Comparison of ENCODE assay signal across 9 cellular contexts in genomic region chr22:20979243-20979809, GRCh38. TPM values are rescaled to one million over a fixed set of nuclear protein-coding genes. Genes with fewer than 3 reads are reported as not detected.
DNase-seq lines count a peak whose midpoint lies in the region; ATAC-seq lines count a peak whose summit lies in the region.
"Had no signal": no experiment of that assay in that cellular context is flagged by ENCODE, and none has a peak within 500 bp of the region (broad histone marks: within the 10 kb centered on the region; RNA-seq: fewer than 3 reads in every experiment).

No MANE protein-coding gene starts in this region.

- no peaks in the 10 kb centered on the region for H3K27me3 ChIP-seq in ectodermal cell (ENCODE audit: control insufficient read depth, insufficient read depth, low read length, poor library complexity, severe bottlenecking)

- H3K36me3 Mint-ChIP-seq in activated CD4-positive, alpha-beta memory T cell treated with anti-CD3 and anti-CD28 coated beads for 36 hours = peaks cover 9% of the 10 kb centered on the region

- WGBS in ectodermal cell, 2 experiments = 22 to 24% methylated on average over 39 of the region's 39 CpGs

- H3K4me3 Mint-ChIP-seq in activated CD4-positive, alpha-beta memory T cell treated with anti-CD3 and anti-CD28 coated beads for 36 hours = peak overlapping the region; percentile 64

- peak overlapping the region; percentile 47; the same call in 1 of the 2 replicates for H3K9ac ChIP-seq in ES-I3 (ENCODE audit: low read depth, low read length)

- peaks cover 3% of the 10 kb centered on the region for H3K27me3 Mint-ChIP-seq in activated CD4-positive, alpha-beta memory T cell treated with anti-CD3 and anti-CD28 coated beads for 36 hours

- H3K27ac Mint-ChIP-seq in activated CD4-positive, alpha-beta memory T cell treated with anti-CD3 and anti-CD28 coated beads for 36 hours = no peak overlapping the region

- no peaks in the 10 kb centered on the region for H3K36me3 ChIP-seq in ES-I3 (ENCODE audit: insufficient read depth, low read length)
- H3K36me3 ChIP-seq in ectodermal cell (ENCODE audit: control insufficient read depth, insufficient read depth, low read length) = peaks cover 6% of the 10 kb centered on the region

- CTCF ChIA-PET in activated CD4-positive, alpha-beta memory T cell treated with anti-CD3 and anti-CD28 coated beads for 36 hours (lab: Charles Lee) = interaction anchor here (0.8 to 3.1 kb wide), 3 partner anchors 18 to 62 kb away, joined by 3 to 17 read pairs (median 3); partner anchors contain the start of gene THAP7

- no peak overlapping the region for H3K27ac ChIP-seq in ectodermal cell (ENCODE audit: insufficient read depth, low read depth, low read length, poor library complexity, severe bottlenecking)

- intact Hi-C loops in activated CD4-positive, alpha-beta memory T cell treated with anti-CD3 and anti-CD28 coated beads for 36 hours (cut with micrococcal nuclease) = no loop called here

- H3K4me1 ChIP-seq in ES-I3 (ENCODE audit: insufficient read depth, low read length) = peaks cover 5% of the 10 kb centered on the region; the same call in 1 of the 2 replicates
- peaks cover 22% of the 10 kb centered on the region for H3K4me1 ChIP-seq in ectodermal cell (ENCODE audit: control insufficient read depth, insufficient read depth, low read length)

- POLR2A ChIA-PET in activated CD4-positive, alpha-beta memory T cell treated with anti-CD3 and anti-CD28 coated beads for 36 hours (lab: Charles Lee) = interaction anchor here (0.6 kb wide), 1 partner anchor 23 kb away, joined by 3 read pairs; the partner anchor contains the start of gene THAP7

- DNase-seq in activated CD4-positive, alpha-beta memory T cell treated with anti-CD3 and anti-CD28 coated beads for 36 hours = peak; percentile 80
- peak; percentile 81 for DNase-seq in lung microvascular endothelial cell (ENCODE audit: low read depth in 2 of 2)
- DNase-seq in stimulated activated CD8-positive, alpha-beta memory T cell treated with anti-CD3 and anti-CD28 coated beads, Interleukin-15, amount 100 ng/mL, for 4 hours (ENCODE audit: low read depth in 2 of 2) = peak; percentile 35 to 46
- no peak for DNase-seq in NCI-H524 treated with DMSO at 0.1 percent for 48 hours (lab: John Stamatoyannopoulos, UW)
- no peak for DNase-seq in NCI-H446 treated with DMSO at 0.1 percent for 48 hours (lab: John Stamatoyannopoulos, UW)

- ATAC-seq in GM21367 (IDR thresholded peaks at IDR 0.05; ENCODE audit: unreplicated experiment) = no peak
- ATAC-seq: HCT116 had no signal

- H3K4me1 Mint-ChIP-seq in activated CD4-positive, alpha-beta memory T cell treated with anti-CD3 and anti-CD28 coated beads for 36 hours (ENCODE audit: low read depth) = peaks cover 43% of the 10 kb centered on the region

- peaks cover 6% of the 10 kb centered on the region; the same call in 1 of the 2 replicates for H3K9me3 ChIP-seq in ES-I3 (ENCODE audit: control insufficient read depth, insufficient read depth, low read length)
- H3K9me3 ChIP-seq in ectodermal cell (ENCODE audit: control insufficient read depth, low read length) = no peaks in the 10 kb centered on the region

- peak overlapping the region; percentile 21 for H3K4me3 ChIP-seq in ectodermal cell (ENCODE audit: insufficient read depth, low read depth, low read length)

- peaks cover 10% of the 10 kb centered on the region for H3K9me3 Mint-ChIP-seq in activated CD4-positive, alpha-beta memory T cell treated with anti-CD3 and anti-CD28 coated beads for 36 hours

RNA-seq across cellular contexts. Expression of gene LZTR1, which starts 2.8 kb away (rescaled TPM):
- total RNA-seq in activated CD4-positive, alpha-beta memory T cell treated with anti-CD3 and anti-CD28 coated beads for 36 hours = 10 to 100 TPM; 39.3 to 43.4 TPM
- 54.3 TPM for polyA plus RNA-seq in ectodermal cell (2013, experiment 1 of 4)
- polyA plus RNA-seq in ectodermal cell (2013, experiment 2 of 4) = 56.9 TPM
- 33.7 TPM for polyA plus RNA-seq in ectodermal cell (2013, experiment 3 of 4)
- 37.1 TPM for polyA plus RNA-seq in ectodermal cell (2013, experiment 4 of 4)
- 34.4 and 52.6 TPM in 2 replicates for total RNA-seq in lung microvascular endothelial cell

RNA-seq across cellular contexts. Expression of gene AIFM3, which starts 12.3 kb away (rescaled TPM):
- not detected for total RNA-seq in activated CD4-positive, alpha-beta memory T cell treated with anti-CD3 and anti-CD28 coated beads for 36 hours
- polyA plus RNA-seq in ectodermal cell (2013, experiment 1 of 4) = 14.5 TPM
- 16.8 TPM for polyA plus RNA-seq in ectodermal cell (2013, experiment 2 of 4)
- polyA plus RNA-seq in ectodermal cell (2013, experiment 3 of 4) = 8.0 TPM
- polyA plus RNA-seq in ectodermal cell (2013, experiment 4 of 4) = 9.9 TPM
- total RNA-seq in lung microvascular endothelial cell = not detected in 2 replicates

RNA-seq across cellular contexts. Expression of gene THAP7, which starts 22.6 kb away (rescaled TPM):
- total RNA-seq in activated CD4-positive, alpha-beta memory T cell treated with anti-CD3 and anti-CD28 coated beads for 36 hours = 10 to 100 TPM; 22.1 to 26.8 TPM
- 31.1 TPM for polyA plus RNA-seq in ectodermal cell (2013, experiment 1 of 4)
- polyA plus RNA-seq in ectodermal cell (2013, experiment 2 of 4) = 38.6 TPM
- polyA plus RNA-seq in ectodermal cell (2013, experiment 3 of 4) = 27.1 TPM
- polyA plus RNA-seq in ectodermal cell (2013, experiment 4 of 4) = 31.5 TPM
- 9.2 and 14.9 TPM in 2 replicates for total RNA-seq in lung microvascular endothelial cell

RNA-seq across cellular contexts. Expression of gene P2RX6, which starts 35.6 kb away (rescaled TPM):
- not detected for total RNA-seq in activated CD4-positive, alpha-beta memory T cell treated with anti-CD3 and anti-CD28 coated beads for 36 hours
- polyA plus RNA-seq in ectodermal cell (2013, experiment 1 of 4) = 2.6 TPM
- polyA plus RNA-seq in ectodermal cell (2013, experiment 2 of 4) = 2.1 TPM
- polyA plus RNA-seq in ectodermal cell (2013, experiment 3 of 4) = 1.9 TPM
- 2.6 TPM for polyA plus RNA-seq in ectodermal cell (2013, experiment 4 of 4)
- not detected in 2 replicates for total RNA-seq in lung microvascular endothelial cell

RNA-seq across cellular contexts. Expression of gene SLC7A4, which starts 53.0 kb away (rescaled TPM):
- not detected for total RNA-seq in activated CD4-positive, alpha-beta memory T cell treated with anti-CD3 and anti-CD28 coated beads for 36 hours
- polyA plus RNA-seq in ectodermal cell (2013, experiment 1 of 4) = 0.28 TPM
- polyA plus RNA-seq in ectodermal cell (2013, experiment 2 of 4) = 0.43 TPM
- polyA plus RNA-seq in ectodermal cell (2013, experiment 3 of 4) = not detected
- 0.45 TPM for polyA plus RNA-seq in ectodermal cell (2013, experiment 4 of 4)
- total RNA-seq in lung microvascular endothelial cell = not detected in 2 replicates

Comparison
In these comparisons a context has a peak if more than half of its experiments do, and no peak if none do; other contexts are left out.
1. DNase-seq: peak in activated CD4-positive, alpha-beta memory T cell treated with anti-CD3 and anti-CD28 coated beads for 36 hours (single experiment), lung microvascular endothelial cell (2 of 2) and stimulated activated CD8-positive, alpha-beta memory T cell treated with anti-CD3 and anti-CD28 coated beads, Interleukin-15, amount 100 ng/mL, for 4 hours (2 of 2); none in NCI-H524 treated with DMSO at 0.1 percent for 48 hours (single experiment) and NCI-H446 treated with DMSO at 0.1 percent for 48 hours (single experiment).